In the genomic region with DNA sequence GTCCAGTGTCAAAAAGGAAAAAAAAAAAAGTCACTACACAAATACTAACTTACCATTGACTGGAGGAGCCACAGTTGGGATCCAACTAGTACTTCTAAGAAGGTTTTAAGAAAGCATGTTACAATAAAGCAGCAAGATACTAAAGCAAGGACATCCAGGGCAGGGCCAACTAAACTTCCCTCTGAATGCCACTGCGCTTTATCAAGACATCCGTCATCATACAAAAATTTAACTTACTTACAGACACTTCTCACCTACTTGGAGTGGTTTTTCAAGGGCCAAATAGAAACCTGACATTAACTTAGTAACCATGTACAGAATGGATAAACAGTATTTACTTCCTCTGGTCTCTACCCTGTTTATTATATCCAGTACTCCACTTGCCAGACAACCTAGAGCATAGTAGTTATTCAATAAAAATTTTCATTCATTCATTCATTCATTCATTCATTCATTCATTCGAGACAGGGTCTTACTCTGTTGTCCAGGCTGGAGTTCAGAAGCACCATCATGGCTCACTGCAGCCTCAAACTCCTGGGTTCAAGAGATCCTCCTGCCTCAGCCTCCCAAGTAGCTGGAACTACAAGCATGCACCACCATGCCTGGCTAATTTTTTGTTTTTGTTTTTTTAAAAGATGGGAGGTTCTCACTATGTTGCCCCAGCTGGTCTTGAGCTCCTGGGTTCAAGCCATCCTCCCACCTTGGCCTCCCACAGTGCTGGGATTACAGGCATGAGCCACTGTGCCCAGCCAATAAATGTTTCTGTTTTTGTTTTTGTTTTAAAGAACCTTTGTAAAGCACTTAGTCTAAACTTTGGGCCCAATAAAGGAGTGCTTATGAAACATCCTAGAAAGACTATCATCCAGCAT, we compare ENCODE assay signal across 15 cellular contexts. TPM values are rescaled to one million over a fixed set of nuclear protein-coding genes. Genes with fewer than 3 reads are reported as not detected.
DNase-seq lines count a peak whose midpoint lies in the region; ATAC-seq and TF ChIP-seq lines count a peak whose summit lies in the region.
"Had no signal": no experiment of that assay in that cellular context is flagged by ENCODE, and none has a peak within 500 bp of the region (broad histone marks: within the 10 kb centered on the region; RNA-seq: fewer than 3 reads in every experiment).

No MANE protein-coding gene starts in this region.

- intact Hi-C loops in right cardiac atrium (cut with DNase I) (no loop called here), lower lobe of right lung (cut with DNase I) (no loop called here), vagina (cut with DNase I) (no loop called here)

- peaks cover 71% of the 10 kb centered on the region for H3K4me1 Mint-ChIP-seq in chondrocyte (ENCODE audit: low read depth)

- H3K9me3 Mint-ChIP-seq in chondrocyte (ENCODE audit: low read depth): peaks cover 4% of the 10 kb centered on the region

- no peak for ATAC-seq in right cardiac atrium
- peak; percentile 73 to 77 for ATAC-seq in lower lobe of right lung
- ATAC-seq in omental fat pad (ENCODE audit: low FRiP score): no peak

- H3K27ac ChIP-seq in right atrium auricular region (peak overlapping the region; percentile 31 to 55), right cardiac atrium (ENCODE audit: low read length) (no peak overlapping the region), lower lobe of right lung (peak overlapping the region; percentile 80), vagina (peak overlapping the region; percentile 6)

- H3K27ac Mint-ChIP-seq in chondrocyte (ENCODE audit: unreplicated experiment): peak overlapping the region; percentile 49

- WGBS in right cardiac atrium: 83% methylated on average over 3 of the region's 3 CpGs

- H3K27me3 ChIP-seq in right atrium auricular region (no peaks in the 10 kb centered on the region), right cardiac atrium (ENCODE audit: control insufficient read depth, insufficient read depth) (no peaks in the 10 kb centered on the region), lower lobe of right lung (ENCODE audit: low read depth) (no peaks in the 10 kb centered on the region), vagina (no peaks in the 10 kb centered on the region)

- TF ChIP-seq POLR2A in vagina (IDR thresholded peaks at IDR 0.05): no peak

- H3K9me3 ChIP-seq in right atrium auricular region (no peaks in the 10 kb centered on the region), right cardiac atrium (ENCODE audit: control insufficient read depth, low read length) (no peaks in the 10 kb centered on the region), lower lobe of right lung (no peaks in the 10 kb centered on the region), vagina (no peaks in the 10 kb centered on the region)

- TF ChIP-seq CTCF in right atrium auricular region (IDR thresholded peaks at IDR 0.05) (no peak), chondrocyte (IDR thresholded peaks at IDR 0.05) (no peak), lower lobe of right lung (IDR thresholded peaks at IDR 0.05) (no peak), vagina (IDR thresholded peaks at IDR 0.05) (no peak), omental fat pad (IDR thresholded peaks at IDR 0.05) (no peak)

- H3K27me3 Mint-ChIP-seq in chondrocyte (ENCODE audit: low read depth): no peaks in the 10 kb centered on the region
- H3K27me3 Mint-ChIP-seq: activated naive CD8-positive, alpha-beta T cell treated with anti-CD3 and anti-CD28 coated beads for 36 hours; progenitor cell of endocrine pancreas had no signal

- peaks cover 0 to 66% of the 10 kb centered on the region in 2 donors for H3K4me1 ChIP-seq in right atrium auricular region
- H3K4me1 ChIP-seq in right cardiac atrium (ENCODE audit: control insufficient read depth, insufficient read depth, low read length): peaks cover 13% of the 10 kb centered on the region
- H3K4me1 ChIP-seq in lower lobe of right lung: peaks cover 90% of the 10 kb centered on the region
- H3K4me1 ChIP-seq in vagina: peaks cover 66% of the 10 kb centered on the region

- H3K36me3 ChIP-seq in right atrium auricular region: no peaks in the 10 kb centered on the region
- no peaks in the 10 kb centered on the region for H3K36me3 ChIP-seq in lower lobe of right lung
- H3K36me3 ChIP-seq in vagina: no peaks in the 10 kb centered on the region

- H3K36me3 Mint-ChIP-seq in chondrocyte (ENCODE audit: low read depth): peaks cover 3% of the 10 kb centered on the region

- no peak overlapping the region for H3K4me3 Mint-ChIP-seq in chondrocyte (ENCODE audit: unreplicated experiment)
- H3K4me3 Mint-ChIP-seq: activated naive CD8-positive, alpha-beta T cell treated with anti-CD3 and anti-CD28 coated beads for 36 hours had no signal

- DNase-seq in right atrium auricular region (ENCODE audit: low spot score) (no peak), right cardiac atrium (no peak), chondrocyte (ENCODE audit: low spot score) (no peak), lower lobe of right lung (no peak), vagina (ENCODE audit: extremely low spot score in 2 of 2) (no peak), NCI-H128 (lab: John Stamatoyannopoulos, UW; ENCODE audit: unreplicated experiment) (no peak), omental fat pad (ENCODE audit: low spot score) (no peak), SKM-1 treated with dmso at 0.1 percent for 144 hours (lab: John Stamatoyannopoulos, UW; ENCODE audit: unreplicated experiment) (no peak)
- DNase-seq: activated naive CD8-positive, alpha-beta T cell treated with anti-CD3 and anti-CD28 coated beads for 36 hours; cerebellar nuclear complex; head of caudate nucleus; kidney; NCI-H524; stimulated activated CD4-positive, alpha-beta T cell treated with anti-CD3 and anti-CD28 coated beads, Interleukin-15, amount 100 ng/mL, for 24 hours had no signal

- no peak overlapping the region for H3K4me3 ChIP-seq in right atrium auricular region
- H3K4me3 ChIP-seq in right cardiac atrium (ENCODE audit: low read length): no peak overlapping the region
- H3K4me3 ChIP-seq in lower lobe of right lung: no peak overlapping the region
- no peak overlapping the region for H3K4me3 ChIP-seq in vagina

RNA-seq across cellular contexts. Expression of a gene that starts 19.0 kb away (rescaled TPM):
- total RNA-seq in right atrium auricular region: 10 to 100 TPM in 1 of 2 donors, 1 to 10 TPM in 1; 9.0 to 14.3 TPM
- 10 to 100 TPM in 1 of 4 donors, 1 to 10 TPM in 3; 9.2 to 14.7 (median 9.7) TPM for total RNA-seq in right cardiac atrium
- 4.5 TPM for polyA plus RNA-seq in right cardiac atrium
- total RNA-seq in chondrocyte: 28.2 to 32.2 TPM (median 30.2 TPM) in 3 replicates
- 32.0 TPM for total RNA-seq in lower lobe of right lung
- 30.0 TPM for total RNA-seq in vagina
- 10 to 100 TPM; 23.6 to 35.3 (median 27.8) TPM for total RNA-seq in omental fat pad

Comparison
In these comparisons a context has a peak if more than half of its experiments do, and no peak if none do; other contexts are left out.
1. ATAC-seq: peak in lower lobe of right lung (2 of 2); none in right cardiac atrium (0 of 2) and omental fat pad (single experiment).